In genomic region chr1:89822109-89822962, GRCh38 we compare ENCODE assay signal across 1 cellular context.
A peak's percentile ranks its signal among the peaks of the same experiment; 100 is the strongest.
TF ChIP-seq lines count a peak whose summit lies in the region.

No MANE protein-coding gene starts in this region.

TF ChIP-seq in K562, 482 proteins besides CTCF, POLR2A, EP300 and RAD21 (continued from another document and continues in another):
- TF ChIP-seq PRDM10 (IDR thresholded peaks at IDR 0.05; ENCODE audit: partially characterized antibody) (no peak), MYNN (IDR thresholded peaks at IDR 0.05) (no peak), MYNN (CRISPR knock-in tag; IDR thresholded peaks at IDR 0.05) (no peak), XRCC5 (IDR thresholded peaks at IDR 0.05; ENCODE audit: low read depth, low read length) (no peak), ELF1 (tag; IDR thresholded peaks at IDR 0.05) (no peak), ATF6 (CRISPR knock-in tag; IDR thresholded peaks at IDR 0.05) (no peak), NFIX (CRISPR knock-in tag; IDR thresholded peaks at IDR 0.05; ENCODE audit: low read depth) (no peak), ZNF586 (CRISPR knock-in tag; conservative IDR thresholded peaks at IDR 0.05) (no peak), ZBTB17 (CRISPR knock-in tag; IDR thresholded peaks at IDR 0.05) (peak; percentile 29; the same call in 1 of the 2 replicates), SRSF1 (IDR thresholded peaks at IDR 0.05; ENCODE audit: low read depth, low read length) (no peak), GABPB2 (CRISPR knock-in tag; conservative IDR thresholded peaks at IDR 0.05) (no peak), ZNF609 (CRISPR knock-in tag; IDR thresholded peaks at IDR 0.05; ENCODE audit: borderline replicate concordance) (no peak), ZNF133 (CRISPR knock-in tag; IDR thresholded peaks at IDR 0.05) (no peak), HDGF (IDR thresholded peaks at IDR 0.05) (no peak), ZNF124 (CRISPR knock-in tag; IDR thresholded peaks at IDR 0.05) (no peak), USF2 (CRISPR knock-in tag; IDR thresholded peaks at IDR 0.05) (no peak), HDAC8 (tag; IDR thresholded peaks at IDR 0.05) (no peak), ZNF165 (CRISPR knock-in tag; IDR thresholded peaks at IDR 0.05; ENCODE audit: borderline replicate concordance) (no peak), ZBTB34 (CRISPR knock-in tag; IDR thresholded peaks at IDR 0.05) (no peak), HNRNPK (IDR thresholded peaks at IDR 0.05; ENCODE audit: low read depth, low read length, poor library complexity, severe bottlenecking) (no peak), ZNF445 (CRISPR knock-in tag; IDR thresholded peaks at IDR 0.05; ENCODE audit: low read depth) (no peak), TCF7L2 (IDR thresholded peaks at IDR 0.05; ENCODE audit: low read depth, low read length) (no peak), ARID3B (CRISPR knock-in tag; IDR thresholded peaks at IDR 0.05; ENCODE audit: borderline replicate concordance) (no peak), PCBP2 (IDR thresholded peaks at IDR 0.05; ENCODE audit: low read depth, low read length, poor library complexity, severe bottlenecking) (no peak), ZNF280A (IDR thresholded peaks at IDR 0.05; ENCODE audit: low read depth, partially characterized antibody) (no peak), FOXM1 (IDR thresholded peaks at IDR 0.05; ENCODE audit: low read depth) (no peak), FOXM1 (CRISPR knock-in tag; IDR thresholded peaks at IDR 0.05; ENCODE audit: low read depth) (no peak), KAT2B (IDR thresholded peaks at IDR 0.05; ENCODE audit: low read depth, low read length) (no peak), PCBP1 (IDR thresholded peaks at IDR 0.05; ENCODE audit: low read depth, low read length, poor library complexity, severe bottlenecking) (no peak), ZNF175 (CRISPR knock-in tag; IDR thresholded peaks at IDR 0.05; ENCODE audit: low read depth) (no peak), KLF10 (CRISPR knock-in tag; IDR thresholded peaks at IDR 0.05) (no peak), DDX20 (tag; IDR thresholded peaks at IDR 0.05; ENCODE audit: low read depth) (no peak), GATAD2B (IDR thresholded peaks at IDR 0.05; ENCODE audit: borderline replicate concordance) (no peak), DPF2 (IDR thresholded peaks at IDR 0.05) (0 out of 2 replicates have a peak, but pooled peaks have one; percentile 44), ZZZ3 (IDR thresholded peaks at IDR 0.05) (no peak), ZNF24 (IDR thresholded peaks at IDR 0.05) (no peak), ZNF146 (CRISPR knock-in tag; IDR thresholded peaks at IDR 0.05; ENCODE audit: unreplicated experiment) (no peak), NFYB (IDR thresholded peaks at IDR 0.05; ENCODE audit: extremely low read depth, insufficient read length) (no peak), THRAP3 (IDR thresholded peaks at IDR 0.05; ENCODE audit: borderline replicate concordance) (no peak), LARP7 (IDR thresholded peaks at IDR 0.05) (no peak), MEF2D (tag; conservative IDR thresholded peaks at IDR 0.05; ENCODE audit: low read depth) (0 out of 2 replicates have a peak, but pooled peaks have one; percentile 15), EHMT2 (IDR thresholded peaks at IDR 0.05) (no peak), TCF3 (CRISPR knock-in tag; IDR thresholded peaks at IDR 0.05) (no peak), ATF4 (CRISPR knock-in tag; IDR thresholded peaks at IDR 0.05) (no peak), JUN (IDR thresholded peaks at IDR 0.05; ENCODE audit: borderline replicate concordance, low read depth, low read length) (no peak), JUN (CRISPR knock-in tag; IDR thresholded peaks at IDR 0.05; ENCODE audit: borderline replicate concordance) (no peak), HMGN3 (IDR thresholded peaks at IDR 0.05; ENCODE audit: borderline replicate concordance, extremely low read depth, insufficient read length, low read depth, low read length) (no peak), RHOXF2B (CRISPR knock-in tag; conservative IDR thresholded peaks at IDR 0.05) (no peak)
